ENCODE assay signal across 18 cellular contexts in genomic region chr12:32159925-32160324, GRCh38. TPM values are rescaled to one million over a fixed set of nuclear protein-coding genes. Genes with fewer than 3 reads are reported as not detected.
A peak's percentile ranks its signal among the peaks of the same experiment; 100 is the strongest.
DNase-seq lines count a peak whose midpoint lies in the region; ATAC-seq, FAIRE-seq and TF ChIP-seq lines count a peak whose summit lies in the region.
"Had no signal": no experiment of that assay in that cellular context is flagged by ENCODE, and none has a peak within 500 bp of the region (broad histone marks: within the 10 kb centered on the region; RNA-seq: fewer than 3 reads in every experiment).

No MANE protein-coding gene starts in this region.

- H3K4me1 ChIP-seq in GM12878 (ENCODE audit: control insufficient read depth, insufficient read depth, low read length) (no peaks in the 10 kb centered on the region), mucosa of descending colon (ENCODE audit: low read depth) (no peaks in the 10 kb centered on the region), right lobe of liver (no peaks in the 10 kb centered on the region)
- H3K4me1 ChIP-seq: Caco-2, lower lobe of right lung had no signal

- H3K36me3 ChIP-seq in GM12878 (ENCODE audit: control insufficient read depth in 2 of 2, insufficient read depth in 2 of 2, low read length in 1 of 2) (no peaks in the 10 kb centered on the region), mucosa of descending colon (ENCODE audit: low read depth) (no peaks in the 10 kb centered on the region), right lobe of liver (no peaks in the 10 kb centered on the region)
- H3K36me3 ChIP-seq: lower lobe of right lung, neural progenitor cell had no signal

- in situ Hi-C loops in G401 (cut with HindIII; ENCODE audit: low sequenced_read_pairs): no loop called here
- in situ Hi-C loops in GM12878 (cut with MboI): no loop called here

- DNase-seq in AG08396 (ENCODE audit: low spot score) (peak; percentile 36), G401 (ENCODE audit: low spot score) (peak; percentile 61), GM12878 (ENCODE audit: low read depth, low spot score) (no peak), midbrain (lab: John Stamatoyannopoulos, UW) (peak; percentile 11), mucosa of descending colon (no peak), NCI-H774 (lab: John Stamatoyannopoulos, UW) (no peak), right lobe of liver (no peak)
- DNase-seq: activated CD4-positive, alpha-beta T cell treated with anti-CD3 and anti-CD28 coated beads for 1 hour; activated gamma-delta T cell; Caco-2; GDM1; lower lobe of right lung; MV-4-11; NCI-H2081 treated with DMSO at 0.1 percent for 48 hours had no signal

- SMC1A ChIA-PET in GM12878 (lab: Charles Lee; ENCODE audit: uncharacterized antibody, unreplicated experiment): interaction anchor here (0.8 to 1.2 kb wide), 5 partner anchors 10 to 272 kb away, joined by 3 to 4 read pairs (median 4); partner anchors contain the start of gene BICD1

- no peaks in the 10 kb centered on the region for H3K27me3 ChIP-seq in GM12878 (replicated peaks in 1 of 2; ENCODE audit: control insufficient read depth in 2 of 2, insufficient read depth in 2 of 2, low read length in 1 of 2)
- H3K27me3 ChIP-seq in right lobe of liver: no peaks in the 10 kb centered on the region
- H3K27me3 ChIP-seq: neural progenitor cell had no signal

- no peaks in the 10 kb centered on the region for H3K9me3 ChIP-seq in GM12878 (replicated peaks; ENCODE audit: control insufficient read depth, insufficient read depth, low read length)
- no peaks in the 10 kb centered on the region for H3K9me3 ChIP-seq in mucosa of descending colon
- H3K9me3 ChIP-seq in right lobe of liver: no peaks in the 10 kb centered on the region
- H3K9me3 ChIP-seq: Caco-2, lower lobe of right lung had no signal

- H3K9ac ChIP-seq in GM12878 (ENCODE audit: control insufficient read depth, insufficient read depth, low read length): no peak overlapping the region
- H3K9ac ChIP-seq: neural progenitor cell had no signal

- no peak overlapping the region for H3K4me2 ChIP-seq in GM12878 (ENCODE audit: control insufficient read depth, insufficient read depth)
- H3K4me2 ChIP-seq: neural progenitor cell had no signal

- no peak for FAIRE-seq in GM12878 (lab: Jason Lieb, UNC)
- FAIRE-seq: GM12892 had no signal

- TF ChIP-seq EP300 in GM12878 (IDR thresholded peaks at IDR 0.05; ENCODE audit: borderline replicate concordance in 1 of 2, control insufficient read depth in 1 of 2, low read depth in 2 of 2, low read length in 2 of 2): peak; percentile 51 to 52; a peak in 2 of 4 replicates

- POLR2A ChIA-PET in GM12878 (lab: Charles Lee): interaction anchor here (0.5 to 1.0 kb wide), 3 partner anchors 21 to 507 kb away, joined by 3 to 9 read pairs (median 5); no protein-coding TSS in a partner anchor

- 97% methylated on average over 3 of the region's 3 CpGs for WGBS in GM12878 (ENCODE audit: insufficient coverage, insufficient replicate concordance, low lambda C conversion rate, missing lambda C conversion rate)
- WGBS in right lobe of liver (ENCODE audit: insufficient coverage, low coverage, low lambda C conversion rate, missing lambda C conversion rate): 74% methylated on average over 3 of the region's 3 CpGs

- H3K79me2 ChIP-seq in GM12878 (ENCODE audit: control insufficient read depth, insufficient read depth, low read length): no peaks in the 10 kb centered on the region

- H2AFZ ChIP-seq in GM12878 (ENCODE audit: control insufficient read depth, low read depth, low read length): no peak overlapping the region
- H2AFZ ChIP-seq: neural progenitor cell had no signal

- BruUV-seq in GM12878 (replicated peaks; lab: Mats Ljungman, UMichigan): no TSS peak

- TF ChIP-seq CTCF in GM12878 (IDR thresholded peaks at IDR 0.05 in 2 of 3, conservative IDR thresholded peaks at IDR 0.05 in 1 of 3; ENCODE audit: control insufficient read depth in 2 of 3, extremely low read depth in 1 of 3, insufficient read depth in 1 of 3, low read depth in 3 of 3, low read length in 3 of 3) (no peak), mucosa of descending colon (IDR thresholded peaks at IDR 0.05) (no peak), right lobe of liver (IDR thresholded peaks at IDR 0.05) (no peak)

- no peaks in the 10 kb centered on the region for H4K20me1 ChIP-seq in GM12878 (ENCODE audit: control insufficient read depth, insufficient read depth)

- CTCF ChIA-PET in GM12878 (lab: Yijun Ruan, JAX): interaction anchor here (0.7 kb wide), 1 partner anchor 92 kb away, joined by 5 read pairs; no protein-coding TSS in a partner anchor

- TF ChIP-seq POLR2A in GM12878 (IDR thresholded peaks at IDR 0.05; ENCODE audit: low read depth, low read length) (no peak), right lobe of liver (IDR thresholded peaks at IDR 0.05) (no peak)

- RAD21 ChIA-PET in GM12878 (lab: Charles Lee; ENCODE audit: unreplicated experiment): no interaction called here

- ATAC-seq in GM12878: peak; percentile 52
- ATAC-seq in mucosa of descending colon: no peak
- ATAC-seq in right lobe of liver: no peak
- ATAC-seq in GM21526 (IDR thresholded peaks at IDR 0.05; ENCODE audit: low FRiP score, unreplicated experiment): no peak
- ATAC-seq: lower lobe of right lung had no signal

- intact Hi-C loops in GM12878 (cut with micrococcal nuclease; ENCODE audit: unreplicated experiment) (no loop called here), mucosa of descending colon (cut with DNase I, micrococcal nuclease) (no loop called here), right lobe of liver (cut with DNase I) (no loop called here)

- H3K27ac ChIP-seq in GM12878 (ENCODE audit: control insufficient read depth, insufficient read depth) (no peak overlapping the region), right lobe of liver (no peak overlapping the region)
- H3K27ac ChIP-seq: coronary artery, lower lobe of right lung, neural progenitor cell had no signal

- no peak for TF ChIP-seq RAD21 in GM12878 (IDR thresholded peaks at IDR 0.05; ENCODE audit: insufficient read depth, low read depth, low read length)

- H3K4me3 ChIP-seq in GM12878 (no peak overlapping the region), mucosa of descending colon (no peak overlapping the region), right lobe of liver (no peak overlapping the region)
- H3K4me3 ChIP-seq: coronary artery, lower lobe of right lung, neural progenitor cell had no signal

TF ChIP-seq in GM12878, 131 proteins besides CTCF, POLR2A, EP300 and RAD21:
- TF ChIP-seq IKZF2 (IDR thresholded peaks at IDR 0.05): peak; percentile 60 to 67
- TF ChIP-seq MXI1 (IDR thresholded peaks at IDR 0.05; ENCODE audit: low read depth, low read length): no peak
- peak; percentile 33 for TF ChIP-seq SKIL (IDR thresholded peaks at IDR 0.05; ENCODE audit: low read depth, poor library complexity, severe bottlenecking)
- peak; percentile 45 for TF ChIP-seq MTA2 (IDR thresholded peaks at IDR 0.05; ENCODE audit: low read depth)
- no peak for TF ChIP-seq SIN3A (IDR thresholded peaks at IDR 0.05; ENCODE audit: low read depth, low read length)
- peak; percentile 83 for TF ChIP-seq IKZF1 (conservative IDR thresholded peaks at IDR 0.05)
- TF ChIP-seq DPF2 (IDR thresholded peaks at IDR 0.05): peak; percentile 56

RNA-seq across cellular contexts. Expression of gene BICD1, which starts 53.3 kb away (rescaled TPM):
- 7.5 and 8.0 TPM in 2 replicates for total RNA-seq in G401 (2014; rRNA removed; shearing (Covaris generic))
- 91.8 and 92.4 TPM in 2 replicates for total RNA-seq in GM12878 (2013; cell fraction: nucleolus; rRNA removed)
- total RNA-seq in GM12878 (2014; rRNA removed): 14.0 and 14.6 TPM in 2 replicates
- total RNA-seq in GM12878 (2014; rRNA removed; fragmentation: Illumina TruSeq; extraction: Trizol): 12.6 and 15.6 TPM in 2 replicates
- total RNA-seq in GM12878 (2021): 29.4 and 32.5 TPM in 2 replicates
- polyA plus RNA-seq in GM12878 (2011; ENCODE audit: low read depth): 12.1 TPM
- polyA plus RNA-seq in GM12878 (2011; rRNA removed): 12.0 and 13.2 TPM in 2 replicates
- polyA plus RNA-seq in GM12878 (2011; cell fraction: cytosol; rRNA removed): 7.5 and 8.0 TPM in 2 replicates
- polyA plus RNA-seq in GM12878 (2011; cell fraction: nucleus; rRNA removed): 19.4 and 21.8 TPM in 2 replicates
- 13.1 and 13.3 TPM in 2 replicates for polyA plus RNA-seq in GM12878 (2012)
- 18.3 TPM in 2 replicates for polyA plus RNA-seq in GM12878 (2014; fragmentation: Illumina TruSeq; extraction: Trizol)
- polyA plus RNA-seq in GM12878 (2014; fragmentation: Nextera tagmentation; extraction: Ambion mirVana): 1 to 10 TPM; 4.7 to 5.6 TPM
- 14.8 and 17.6 TPM in 2 replicates for polyA plus RNA-seq in GM12878 (2014; rRNA removed)
- 10 to 100 TPM; 15.3 to 19.2 TPM for polyA plus RNA-seq in GM12878 (2016; fragmentation: Nextera tagmentation; extraction: Ambion mirVana)
- 24.5 and 29.8 TPM in 2 replicates for polyA minus RNA-seq in GM12878 (2011; rRNA and poly(A)+ RNA removed)
- 5.2 and 5.6 TPM in 2 replicates for polyA minus RNA-seq in GM12878 (2011; cell fraction: cytosol; rRNA and poly(A)+ RNA removed)
- polyA minus RNA-seq in GM12878 (2011; cell fraction: nucleus; rRNA and poly(A)+ RNA removed): 25.3 and 55.8 TPM in 2 replicates
- total RNA-seq in mucosa of descending colon: 10 to 100 TPM in 1 of 3 donors, 1 to 10 TPM in 2; 4.1 to 13.7 (median 5.3) TPM
- 1 to 10 TPM; 1.0 to 4.9 (median 2.1) TPM for total RNA-seq in right lobe of liver

Comparison
In these comparisons a context has a peak if more than half of its experiments do, and no peak if none do; other contexts are left out.
1. DNase-seq: peak in AG08396 (single experiment), G401 (single experiment) and midbrain (single experiment); none in GM12878 (single experiment), mucosa of descending colon (0 of 3), NCI-H774 (single experiment) and right lobe of liver (0 of 3).